In the genomic region with DNA sequence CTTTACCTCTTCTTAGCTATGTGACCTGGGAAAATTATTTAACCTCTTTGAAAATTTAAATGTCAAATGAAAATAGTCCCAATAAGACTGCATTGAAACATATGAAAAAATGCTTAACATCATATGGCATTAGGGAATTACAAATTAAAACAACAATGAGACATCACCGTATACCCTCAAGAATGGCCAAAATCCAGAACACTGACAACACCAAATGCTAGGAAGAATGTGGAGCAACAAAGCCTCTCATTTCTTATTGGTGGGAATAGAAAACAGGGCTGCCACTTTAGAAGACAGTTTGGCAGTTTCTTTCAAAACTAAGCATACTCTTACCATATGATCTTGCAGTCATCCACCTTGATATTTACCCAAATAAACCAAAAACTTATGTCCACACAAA, we compare ENCODE assay signal across 27 cellular contexts.
"Had no signal": no experiment of that assay in that cellular context is flagged by ENCODE, and none has a peak within 500 bp of the region (broad histone marks: within the 10 kb centered on the region; RNA-seq: fewer than 3 reads in every experiment).

No MANE protein-coding gene starts in this region.

- H3K36me3 ChIP-seq: SJCRH30 had no signal

- ATAC-seq: activated CD4-positive, alpha-beta T cell treated with anti-CD3 and anti-CD28 coated beads for 36 hours; activated CD4-positive, CD25-positive, alpha-beta regulatory T cell treated with anti-CD3 and anti-CD28 coated beads, Interleukin-2, amount 50 U/mL, for 24 hours; activated CD8-positive, alpha-beta T cell treated with anti-CD3 and anti-CD28 coated beads, Interleukin-2, amount 10 ng/mL, durations not matched to agents 7 days and 5 days; activated naive CD4-positive, alpha-beta T cell treated with anti-CD3 and anti-CD28 coated beads, Interleukin-2, amount 50 U/mL, for 72 hours; Panc1; WTC11 had no signal

- DNase-seq: activated CD4-positive, alpha-beta T cell treated with anti-CD3 and anti-CD28 coated beads for 36 hours; activated CD4-positive, alpha-beta T cell treated with anti-CD3 and anti-CD28 coated beads, Interleukin-2, amount 10 ng/mL, durations not matched to agents 7 days and 5 days; activated CD4-positive, alpha-beta T cell treated with anti-CD3 and anti-CD28 coated beads, Interleukin-2, amount 50 U/mL, for 48 hours; activated CD8-positive, alpha-beta T cell treated with anti-CD3 and anti-CD28 coated beads, Interleukin-2, amount 10 ng/mL, durations not matched to agents 7 days and 5 days; activated gamma-delta T cell treated with Interleukin-2 at 50 U/mL for 16 hours; activated naive CD4-positive, alpha-beta T cell treated with anti-CD3 and anti-CD28 coated beads for 36 hours; activated T-cell treated with anti-CD3 and anti-CD28 coated beads, Interleukin-2, amount 50 U/mL, for 24 hours; anterior cingulate cortex; cerebellar nuclear complex; KG1; NCI-H1105; NCI-H1417 treated with DMSO at 0.1 percent for 48 hours; NCI-H187 treated with DMSO at 0.1 percent for 48 hours; NCI-H2081 treated with DMSO at 0.1 percent for 48 hours; NCI-H345; NCI-H524 treated with DMSO at 0.1 percent for 48 hours; SHP77; SJCRH30 had no signal

- H3K27me3 Mint-ChIP-seq: activated CD4-positive, alpha-beta T cell treated with anti-CD3 and anti-CD28 coated beads for 36 hours; activated CD4-positive, alpha-beta T cell treated with anti-CD3 and anti-CD28 coated beads, Interleukin-2, amount 10 ng/mL, durations not matched to agents 7 days and 5 days; activated T-cell treated with anti-CD3 and anti-CD28 coated beads, Interleukin-2, amount 50 U/mL, for 24 hours; brain had no signal

- H3K27me3 ChIP-seq: SJCRH30 had no signal

- H3K9me3 ChIP-seq: SJCRH30 had no signal

- H3K9me3 Mint-ChIP-seq: activated CD4-positive, alpha-beta T cell treated with anti-CD3 and anti-CD28 coated beads, Interleukin-2, amount 10 ng/mL, durations not matched to agents 7 days and 5 days; activated naive CD4-positive, alpha-beta T cell treated with anti-CD3 and anti-CD28 coated beads for 36 hours; activated naive CD4-positive, alpha-beta T cell treated with anti-CD3 and anti-CD28 coated beads, Interleukin-2, amount 50 U/mL, for 72 hours; activated T-cell treated with anti-CD3 and anti-CD28 coated beads, Interleukin-2, amount 50 U/mL, for 24 hours; activated T-helper 1 cell treated with anti-CD3 and anti-CD28 coated beads, Interleukin-12 subunit alpha, Interleukin-12 subunit beta, Interleukin-2, Interleukin-4 antibody, amounts not matched to agents 30 ng/mL and 10 ng/mL and 1 ng/mL, durations not matched to agents 14 hours and 24 hours and 36 hours; brain; T-helper 1 cell treated with Interleukin-12 subunit alpha and Interleukin-12 subunit beta and Interleukin-4 antibody, amounts not matched to agents 30 μg/mL and 1 μg/mL, for 36 hours; T-helper 2 cell treated with Interferon-gamma antibody and Interleukin-4, amounts not matched to agents 5 μg/mL and 100 μg/mL, for 36 hours; WTC11 had no signal

- H3K4me3 Mint-ChIP-seq: activated CD4-positive, alpha-beta T cell treated with anti-CD3 and anti-CD28 coated beads for 36 hours; activated CD4-positive, alpha-beta T cell treated with anti-CD3 and anti-CD28 coated beads, Interleukin-2, amount 10 ng/mL, durations not matched to agents 7 days and 5 days; activated CD8-positive, alpha-beta T cell treated with anti-CD3 and anti-CD28 coated beads, Interleukin-2, amount 10 ng/mL, durations not matched to agents 7 days and 5 days; activated naive CD4-positive, alpha-beta T cell treated with anti-CD3 and anti-CD28 coated beads for 36 hours; activated T-cell treated with anti-CD3 and anti-CD28 coated beads, Interleukin-2, amount 50 U/mL, for 24 hours; activated T-helper 1 cell treated with anti-CD3 and anti-CD28 coated beads, Interleukin-12 subunit alpha, Interleukin-12 subunit beta, Interleukin-2, Interleukin-4 antibody, amounts not matched to agents 30 ng/mL and 10 ng/mL and 1 ng/mL, durations not matched to agents 14 hours and 24 hours and 36 hours; brain; T-helper 1 cell treated with Interleukin-12 subunit alpha and Interleukin-12 subunit beta and Interleukin-4 antibody, amounts not matched to agents 30 μg/mL and 1 μg/mL, for 36 hours; T-helper 2 cell treated with Interferon-gamma antibody and Interleukin-4, amounts not matched to agents 5 μg/mL and 100 μg/mL, for 36 hours; WTC11 had no signal

- H3K4me1 ChIP-seq: SJCRH30 had no signal

- H3K27ac ChIP-seq: SJCRH30, SK-N-MC had no signal

- H3K4me1 Mint-ChIP-seq: activated CD4-positive, alpha-beta T cell treated with anti-CD3 and anti-CD28 coated beads for 36 hours; activated CD4-positive, alpha-beta T cell treated with anti-CD3 and anti-CD28 coated beads, Interleukin-2, amount 10 ng/mL, durations not matched to agents 7 days and 5 days; brain had no signal

- H3K4me3 ChIP-seq: SJCRH30, SK-N-MC had no signal

- H3K36me3 Mint-ChIP-seq: activated naive CD4-positive, alpha-beta T cell treated with anti-CD3 and anti-CD28 coated beads, Interleukin-2, amount 50 U/mL, for 72 hours; brain; WTC11 had no signal
